In the genomic region with DNA sequence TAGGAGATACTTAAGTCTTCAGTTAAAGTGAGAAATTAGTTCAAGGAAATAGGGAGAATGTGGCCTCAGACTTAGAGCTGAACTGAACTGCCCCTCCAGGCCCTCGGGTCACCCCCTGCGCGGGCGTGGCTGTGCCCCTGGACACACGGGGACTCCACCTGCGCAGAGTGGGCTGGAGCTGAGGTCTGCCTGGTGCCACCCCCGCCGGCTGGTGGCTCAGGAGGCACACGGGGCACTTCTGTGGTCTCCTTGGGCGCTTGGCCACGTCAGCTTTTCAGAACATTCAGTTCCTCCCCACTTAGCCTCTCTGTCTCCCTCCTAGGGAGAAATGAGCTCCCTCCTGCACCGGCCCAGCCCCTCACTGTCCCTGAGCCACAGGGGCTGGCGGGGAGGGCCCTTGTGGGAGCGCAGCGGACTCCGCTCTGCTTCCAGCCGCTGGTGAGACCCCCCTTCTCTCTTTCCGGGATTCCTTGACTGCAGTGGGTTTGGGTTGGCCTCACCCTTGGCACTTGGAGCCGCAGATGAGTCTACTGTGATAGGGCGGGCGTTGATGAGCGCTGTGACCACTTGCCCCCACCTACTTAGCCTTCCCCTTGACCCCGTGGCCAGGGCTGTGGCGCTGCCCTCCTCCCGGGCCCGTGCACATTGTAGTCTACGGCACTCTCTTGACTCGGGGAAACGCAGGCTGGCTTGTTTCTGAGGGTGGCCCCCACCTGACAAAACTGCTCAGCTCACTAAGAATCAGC, we compare ENCODE assay signal across 21 cellular contexts.
"Had no signal": no experiment of that assay in that cellular context is flagged by ENCODE, and none has a peak within 500 bp of the region (broad histone marks: within the 10 kb centered on the region; RNA-seq: fewer than 3 reads in every experiment).

No MANE protein-coding gene starts in this region.

- H3K36me3 ChIP-seq: Peyer's patch had no signal

- H3K9me3 ChIP-seq: Peyer's patch had no signal

- H3K4me3 ChIP-seq: Peyer's patch had no signal

- FAIRE-seq: astrocyte had no signal

- DNase-seq: activated CD4-positive, alpha-beta T cell treated with anti-CD3 and anti-CD28 coated beads, Interleukin-2, amount 10 ng/mL, durations not matched to agents 24 days and 14 days; activated CD4-positive, alpha-beta T cell treated with anti-CD3 and anti-CD28 coated beads, Interleukin-2, amount 50 U/mL, for 48 hours; activated CD4-positive, CD25-positive, alpha-beta regulatory T cell treated with anti-CD3 and anti-CD28 coated beads, Interleukin-2, amount 50 U/mL, for 72 hours; activated CD8-positive, alpha-beta memory T cell treated with anti-CD3 and anti-CD28 coated beads, Interleukin-2, amount 10 ng/mL, durations not matched to agents 7 days and 5 days; activated effector memory CD4-positive, alpha-beta T cell treated with anti-CD3 and anti-CD28 coated beads, Interleukin-2, amount 50 U/mL, for 16 hours; activated naive CD4-positive, alpha-beta T cell treated with anti-CD3 and anti-CD28 coated beads for 36 hours; activated T-cell treated with anti-CD3 and anti-CD28 coated beads, Interleukin-2, amount 50 U/mL, for 4 hours; amygdala; KG1; NCI-H1048; NCI-H146; NCI-H1930; NCI-H2107; NCI-H2171 treated with DMSO at 0.1 percent for 48 hours; NCI-H510A treated with DMSO at 0.1 percent for 48 hours; Peyer's patch; SHP77; T-helper 17 cell; T-helper 9 cell had no signal

- ATAC-seq: activated CD8-positive, alpha-beta memory T cell treated with anti-CD3 and anti-CD28 coated beads, Interleukin-2, amount 10 ng/mL, durations not matched to agents 7 days and 5 days; activated T-cell treated with anti-CD3 and anti-CD28 coated beads, Interleukin-2, amount 50 U/mL, for 4 hours; T-helper 17 cell; WTC11 had no signal

- H3K27me3 ChIP-seq: Peyer's patch had no signal

- H3K27ac ChIP-seq: Peyer's patch had no signal
